Comparison of ENCODE assay signal across 1 cellular context in genomic region chr3:62677926-62678325, GRCh38.
TF ChIP-seq lines count a peak whose summit lies in the region.

No MANE protein-coding gene starts in this region.

TF ChIP-seq in H1, 55 proteins besides CTCF, POLR2A, EP300 and RAD21 (continued from another document):
- no peak for TF ChIP-seq RFX5 (IDR thresholded peaks at IDR 0.05; ENCODE audit: borderline replicate concordance, low read depth, low read length)
- TF ChIP-seq RBBP5 (IDR thresholded peaks at IDR 0.05; ENCODE audit: borderline replicate concordance, low read depth, low read length) = no peak
- no peak for TF ChIP-seq SAP30 (IDR thresholded peaks at IDR 0.05; ENCODE audit: insufficient read depth, insufficient replicate concordance, low read length)
- TF ChIP-seq FOSL1 (IDR thresholded peaks at IDR 0.05; ENCODE audit: insufficient read depth, low read depth, low read length) = no peak
- no peak for TF ChIP-seq SIN3A (conservative IDR thresholded peaks at IDR 0.05 in 1 of 2, IDR thresholded peaks at IDR 0.05 in 1 of 2; ENCODE audit: low read depth in 1 of 2, low read length in 2 of 2)
- TF ChIP-seq RXRA (IDR thresholded peaks at IDR 0.05; ENCODE audit: insufficient read depth, low read depth, low read length) = no peak
TF ChIP-seq in H1: peak in this region for 0.
